1 cellular context compared by ENCODE assay signal in the genomic region with DNA sequence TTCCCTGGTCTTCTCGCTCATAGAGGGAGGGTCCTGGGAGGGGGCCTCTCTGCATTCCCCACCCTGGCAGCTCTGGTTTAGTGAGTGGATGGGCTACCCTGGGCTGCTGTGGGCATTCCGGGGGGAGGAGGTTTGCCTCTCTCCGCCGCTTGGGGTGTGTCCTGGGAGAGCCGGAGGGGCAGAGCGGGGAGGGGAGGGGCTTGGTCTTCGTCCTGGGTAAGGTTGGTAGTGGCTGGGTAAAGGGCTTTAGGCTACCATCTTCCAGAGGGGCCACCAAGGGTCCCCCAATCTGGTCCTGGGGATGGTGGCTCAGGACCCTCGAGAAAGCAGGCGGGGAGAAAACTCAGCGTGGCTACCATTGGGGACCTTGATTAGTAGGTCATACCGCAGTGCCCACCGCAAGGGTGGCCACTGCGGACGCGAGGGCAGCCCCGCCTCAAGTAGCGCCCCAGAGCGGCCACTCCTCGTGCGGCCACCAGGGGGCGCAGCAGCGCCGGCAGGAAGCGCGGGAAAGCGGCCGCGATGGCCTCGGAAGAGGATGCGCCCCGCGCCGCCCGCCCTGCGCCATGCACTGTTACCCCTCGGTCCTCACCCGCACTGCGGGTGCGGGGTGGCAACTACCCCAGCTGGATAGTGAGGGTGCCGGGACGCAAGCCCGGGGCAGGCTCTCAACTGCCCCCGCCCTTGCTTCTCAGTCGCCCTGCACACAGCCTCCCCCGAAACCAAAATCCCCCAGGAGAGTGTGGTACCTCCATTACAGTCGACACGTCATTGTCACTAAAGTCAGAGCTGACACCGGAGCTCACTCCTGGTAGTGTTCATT.
A peak's percentile ranks its signal among the peaks of the same experiment; 100 is the strongest.
TF ChIP-seq lines count a peak whose summit lies in the region.

No MANE protein-coding gene starts in this region.

TF ChIP-seq in K562, 482 proteins besides CTCF, POLR2A, EP300 and RAD21 (continued from another document and continues in another):
- TF ChIP-seq, protein P1, sequence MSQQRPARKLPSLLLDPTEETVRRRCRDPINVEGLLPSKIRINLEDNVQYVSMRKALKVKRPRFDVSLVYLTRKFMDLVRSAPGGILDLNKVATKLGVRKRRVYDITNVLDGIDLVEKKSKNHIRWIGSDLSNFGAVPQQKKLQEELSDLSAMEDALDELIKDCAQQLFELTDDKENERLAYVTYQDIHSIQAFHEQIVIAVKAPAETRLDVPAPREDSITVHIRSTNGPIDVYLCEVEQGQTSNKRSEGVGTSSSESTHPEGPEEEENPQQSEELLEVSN (IDR thresholded peaks at IDR 0.05; ENCODE audit: borderline replicate concordance in 1 of 2, extremely low read depth in 1 of 2, insufficient read depth in 1 of 2, insufficient read length in 1 of 2, low read depth in 1 of 2, low read length in 1 of 2, poor library complexity in 1 of 2, severe bottlenecking in 1 of 2) = peak; percentile 99 to 100
- TF ChIP-seq XRCC5 (IDR thresholded peaks at IDR 0.05; ENCODE audit: low read depth, low read length) (peak; percentile 92; the same call in 1 of the 2 replicates), SMAD3 (CRISPR knock-in tag; conservative IDR thresholded peaks at IDR 0.05) (0 out of 2 replicates have a peak, but pooled peaks have one; percentile 9), CBX1 (IDR thresholded peaks at IDR 0.05; ENCODE audit: low read depth) (0 out of 2 replicates have a peak, but pooled peaks have one; percentile 45), RNF2 (IDR thresholded peaks at IDR 0.05) (peak; percentile 80), ZNF395 (CRISPR knock-in tag; IDR thresholded peaks at IDR 0.05) (0 out of 2 replicates have a peak, but pooled peaks have one; percentile 24), ZBTB1 (CRISPR knock-in tag; IDR thresholded peaks at IDR 0.05; ENCODE audit: borderline replicate concordance, low read depth) (peak; percentile 94), ZNF707 (CRISPR knock-in tag; conservative IDR thresholded peaks at IDR 0.05) (no peak), CTBP1 (IDR thresholded peaks at IDR 0.05; ENCODE audit: borderline replicate concordance) (peak; percentile 93), ZNF24 (IDR thresholded peaks at IDR 0.05) (0 out of 2 replicates have a peak, but pooled peaks have one; percentile 35), ZNF354B (CRISPR knock-in tag; IDR thresholded peaks at IDR 0.05) (no peak), ELF4 (CRISPR knock-in tag; IDR thresholded peaks at IDR 0.05) (no peak), NR1H2 (CRISPR knock-in tag; IDR thresholded peaks at IDR 0.05) (0 out of 2 replicates have a peak, but pooled peaks have one; percentile 88), ESRRA (IDR thresholded peaks at IDR 0.05; ENCODE audit: borderline replicate concordance, low read depth) (peak; percentile 20; the same call in 1 of the 2 replicates), YY1 (IDR thresholded peaks at IDR 0.05; ENCODE audit: borderline replicate concordance in 1 of 3, control insufficient read depth in 1 of 3, extremely low read depth in 1 of 3, insufficient read depth in 3 of 3, insufficient read length in 1 of 3, insufficient replicate concordance in 2 of 3, low read depth in 1 of 3, low read length in 2 of 3) (peak in 2 of 3 experiments; percentile 74 to 76), ZNF76 (CRISPR knock-in tag; IDR thresholded peaks at IDR 0.05; ENCODE audit: borderline replicate concordance) (0 out of 2 replicates have a peak, but pooled peaks have one; percentile 17), POLR2G (IDR thresholded peaks at IDR 0.05; ENCODE audit: low read depth, low read length) (peak; percentile 35; the same call in 1 of the 2 replicates)
- TF ChIP-seq, protein P2, sequence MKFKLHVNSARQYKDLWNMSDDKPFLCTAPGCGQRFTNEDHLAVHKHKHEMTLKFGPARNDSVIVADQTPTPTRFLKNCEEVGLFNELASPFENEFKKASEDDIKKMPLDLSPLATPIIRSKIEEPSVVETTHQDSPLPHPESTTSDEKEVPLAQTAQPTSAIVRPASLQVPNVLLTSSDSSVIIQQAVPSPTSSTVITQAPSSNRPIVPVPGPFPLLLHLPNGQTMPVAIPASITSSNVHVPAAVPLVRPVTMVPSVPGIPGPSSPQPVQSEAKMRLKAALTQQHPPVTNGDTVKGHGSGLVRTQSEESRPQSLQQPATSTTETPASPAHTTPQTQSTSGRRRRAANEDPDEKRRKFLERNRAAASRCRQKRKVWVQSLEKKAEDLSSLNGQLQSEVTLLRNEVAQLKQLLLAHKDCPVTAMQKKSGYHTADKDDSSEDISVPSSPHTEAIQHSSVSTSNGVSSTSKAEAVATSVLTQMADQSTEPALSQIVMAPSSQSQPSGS (CRISPR knock-in tag; IDR thresholded peaks at IDR 0.05) = peak; percentile 17; the same call in 1 of the 2 replicates
- TF ChIP-seq, protein P3, sequence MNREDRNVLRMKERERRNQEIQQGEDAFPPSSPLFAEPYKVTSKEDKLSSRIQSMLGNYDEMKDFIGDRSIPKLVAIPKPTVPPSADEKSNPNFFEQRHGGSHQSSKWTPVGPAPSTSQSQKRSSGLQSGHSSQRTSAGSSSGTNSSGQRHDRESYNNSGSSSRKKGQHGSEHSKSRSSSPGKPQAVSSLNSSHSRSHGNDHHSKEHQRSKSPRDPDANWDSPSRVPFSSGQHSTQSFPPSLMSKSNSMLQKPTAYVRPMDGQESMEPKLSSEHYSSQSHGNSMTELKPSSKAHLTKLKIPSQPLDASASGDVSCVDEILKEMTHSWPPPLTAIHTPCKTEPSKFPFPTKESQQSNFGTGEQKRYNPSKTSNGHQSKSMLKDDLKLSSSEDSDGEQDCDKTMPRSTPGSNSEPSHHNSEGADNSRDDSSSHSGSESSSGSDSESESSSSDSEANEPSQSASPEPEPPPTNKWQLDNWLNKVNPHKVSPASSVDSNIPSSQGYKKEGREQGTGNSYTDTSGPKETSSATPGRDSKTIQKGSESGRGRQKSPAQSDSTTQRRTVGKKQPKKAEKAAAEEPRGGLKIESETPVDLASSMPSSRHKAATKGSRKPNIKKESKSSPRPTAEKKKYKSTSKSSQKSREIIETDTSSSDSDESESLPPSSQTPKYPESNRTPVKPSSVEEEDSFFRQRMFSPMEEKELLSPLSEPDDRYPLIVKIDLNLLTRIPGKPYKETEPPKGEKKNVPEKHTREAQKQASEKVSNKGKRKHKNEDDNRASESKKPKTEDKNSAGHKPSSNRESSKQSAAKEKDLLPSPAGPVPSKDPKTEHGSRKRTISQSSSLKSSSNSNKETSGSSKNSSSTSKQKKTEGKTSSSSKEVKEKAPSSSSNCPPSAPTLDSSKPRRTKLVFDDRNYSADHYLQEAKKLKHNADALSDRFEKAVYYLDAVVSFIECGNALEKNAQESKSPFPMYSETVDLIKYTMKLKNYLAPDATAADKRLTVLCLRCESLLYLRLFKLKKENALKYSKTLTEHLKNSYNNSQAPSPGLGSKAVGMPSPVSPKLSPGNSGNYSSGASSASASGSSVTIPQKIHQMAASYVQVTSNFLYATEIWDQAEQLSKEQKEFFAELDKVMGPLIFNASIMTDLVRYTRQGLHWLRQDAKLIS (CRISPR knock-in tag; IDR thresholded peaks at IDR 0.05) = 0 out of 2 replicates have a peak, but pooled peaks have one; percentile 55
- TF ChIP-seq, protein P4, sequence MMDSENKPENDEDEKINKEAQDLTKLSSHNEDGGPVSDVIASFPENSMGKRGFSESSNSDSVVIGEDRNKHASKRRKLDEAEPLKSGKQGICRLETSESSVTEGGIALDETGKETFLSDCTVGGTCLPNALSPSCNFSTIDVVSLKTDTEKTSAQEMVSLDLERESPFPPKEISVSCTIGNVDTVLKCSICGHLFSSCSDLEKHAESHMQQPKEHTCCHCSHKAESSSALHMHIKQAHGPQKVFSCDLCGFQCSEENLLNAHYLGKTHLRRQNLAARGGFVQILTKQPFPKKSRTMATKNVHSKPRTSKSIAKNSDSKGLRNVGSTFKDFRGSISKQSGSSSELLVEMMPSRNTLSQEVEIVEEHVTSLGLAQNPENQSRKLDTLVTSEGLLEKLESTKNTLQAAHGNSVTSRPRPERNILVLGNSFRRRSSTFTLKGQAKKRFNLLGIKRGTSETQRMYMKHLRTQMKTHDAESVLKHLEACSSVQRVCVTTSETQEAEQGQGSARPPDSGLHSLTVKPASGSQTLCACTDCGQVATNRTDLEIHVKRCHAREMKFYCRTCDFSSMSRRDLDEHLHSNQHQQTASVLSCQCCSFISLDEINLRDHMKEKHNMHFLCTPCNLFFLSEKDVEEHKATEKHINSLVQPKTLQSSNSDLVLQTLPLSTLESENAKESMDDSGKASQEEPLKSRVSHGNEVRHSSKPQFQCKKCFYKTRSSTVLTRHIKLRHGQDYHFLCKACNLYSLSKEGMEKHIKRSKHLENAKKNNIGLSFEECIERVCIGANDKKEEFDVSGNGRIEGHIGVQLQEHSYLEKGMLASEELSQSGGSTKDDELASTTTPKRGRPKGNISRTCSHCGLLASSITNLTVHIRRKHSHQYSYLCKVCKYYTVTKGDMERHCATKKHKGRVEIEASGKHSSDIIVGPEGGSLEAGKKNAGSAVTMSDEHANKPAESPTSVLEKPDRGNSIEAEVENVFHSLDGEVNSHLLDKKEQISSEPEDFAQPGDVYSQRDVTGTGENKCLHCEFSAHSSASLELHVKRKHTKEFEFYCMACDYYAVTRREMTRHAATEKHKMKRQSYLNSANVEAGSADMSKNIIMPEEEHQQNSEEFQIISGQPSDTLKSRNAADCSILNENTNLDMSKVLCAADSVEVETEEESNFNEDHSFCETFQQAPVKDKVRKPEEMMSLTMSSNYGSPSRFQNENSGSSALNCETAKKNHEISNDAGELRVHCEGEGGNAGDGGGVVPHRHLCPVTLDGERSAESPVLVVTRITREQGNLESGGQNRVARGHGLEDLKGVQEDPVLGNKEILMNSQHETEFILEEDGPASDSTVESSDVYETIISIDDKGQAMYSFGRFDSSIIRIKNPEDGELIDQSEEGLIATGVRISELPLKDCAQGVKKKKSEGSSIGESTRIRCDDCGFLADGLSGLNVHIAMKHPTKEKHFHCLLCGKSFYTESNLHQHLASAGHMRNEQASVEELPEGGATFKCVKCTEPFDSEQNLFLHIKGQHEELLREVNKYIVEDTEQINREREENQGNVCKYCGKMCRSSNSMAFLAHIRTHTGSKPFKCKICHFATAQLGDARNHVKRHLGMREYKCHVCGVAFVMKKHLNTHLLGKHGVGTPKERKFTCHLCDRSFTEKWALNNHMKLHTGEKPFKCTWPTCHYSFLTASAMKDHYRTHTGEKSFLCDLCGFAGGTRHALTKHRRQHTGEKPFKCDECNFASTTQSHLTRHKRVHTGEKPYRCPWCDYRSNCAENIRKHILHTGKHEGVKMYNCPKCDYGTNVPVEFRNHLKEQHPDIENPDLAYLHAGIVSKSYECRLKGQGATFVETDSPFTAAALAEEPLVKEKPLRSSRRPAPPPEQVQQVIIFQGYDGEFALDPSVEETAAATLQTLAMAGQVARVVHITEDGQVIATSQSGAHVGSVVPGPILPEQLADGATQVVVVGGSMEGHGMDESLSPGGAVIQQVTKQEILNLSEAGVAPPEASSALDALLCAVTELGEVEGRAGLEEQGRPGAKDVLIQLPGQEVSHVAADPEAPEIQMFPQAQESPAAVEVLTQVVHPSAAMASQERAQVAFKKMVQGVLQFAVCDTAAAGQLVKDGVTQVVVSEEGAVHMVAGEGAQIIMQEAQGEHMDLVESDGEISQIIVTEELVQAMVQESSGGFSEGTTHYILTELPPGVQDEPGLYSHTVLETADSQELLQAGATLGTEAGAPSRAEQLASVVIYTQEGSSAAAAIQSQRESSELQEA (IDR thresholded peaks at IDR 0.05; ENCODE audit: low read depth) = no peak
- TF ChIP-seq, protein P5, sequence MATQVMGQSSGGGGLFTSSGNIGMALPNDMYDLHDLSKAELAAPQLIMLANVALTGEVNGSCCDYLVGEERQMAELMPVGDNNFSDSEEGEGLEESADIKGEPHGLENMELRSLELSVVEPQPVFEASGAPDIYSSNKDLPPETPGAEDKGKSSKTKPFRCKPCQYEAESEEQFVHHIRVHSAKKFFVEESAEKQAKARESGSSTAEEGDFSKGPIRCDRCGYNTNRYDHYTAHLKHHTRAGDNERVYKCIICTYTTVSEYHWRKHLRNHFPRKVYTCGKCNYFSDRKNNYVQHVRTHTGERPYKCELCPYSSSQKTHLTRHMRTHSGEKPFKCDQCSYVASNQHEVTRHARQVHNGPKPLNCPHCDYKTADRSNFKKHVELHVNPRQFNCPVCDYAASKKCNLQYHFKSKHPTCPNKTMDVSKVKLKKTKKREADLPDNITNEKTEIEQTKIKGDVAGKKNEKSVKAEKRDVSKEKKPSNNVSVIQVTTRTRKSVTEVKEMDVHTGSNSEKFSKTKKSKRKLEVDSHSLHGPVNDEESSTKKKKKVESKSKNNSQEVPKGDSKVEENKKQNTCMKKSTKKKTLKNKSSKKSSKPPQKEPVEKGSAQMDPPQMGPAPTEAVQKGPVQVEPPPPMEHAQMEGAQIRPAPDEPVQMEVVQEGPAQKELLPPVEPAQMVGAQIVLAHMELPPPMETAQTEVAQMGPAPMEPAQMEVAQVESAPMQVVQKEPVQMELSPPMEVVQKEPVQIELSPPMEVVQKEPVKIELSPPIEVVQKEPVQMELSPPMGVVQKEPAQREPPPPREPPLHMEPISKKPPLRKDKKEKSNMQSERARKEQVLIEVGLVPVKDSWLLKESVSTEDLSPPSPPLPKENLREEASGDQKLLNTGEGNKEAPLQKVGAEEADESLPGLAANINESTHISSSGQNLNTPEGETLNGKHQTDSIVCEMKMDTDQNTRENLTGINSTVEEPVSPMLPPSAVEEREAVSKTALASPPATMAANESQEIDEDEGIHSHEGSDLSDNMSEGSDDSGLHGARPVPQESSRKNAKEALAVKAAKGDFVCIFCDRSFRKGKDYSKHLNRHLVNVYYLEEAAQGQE (CRISPR knock-in tag; IDR thresholded peaks at IDR 0.05; ENCODE audit: low read depth) = peak; percentile 67; the same call in 1 of the 2 replicates
- TF ChIP-seq, protein P6, sequence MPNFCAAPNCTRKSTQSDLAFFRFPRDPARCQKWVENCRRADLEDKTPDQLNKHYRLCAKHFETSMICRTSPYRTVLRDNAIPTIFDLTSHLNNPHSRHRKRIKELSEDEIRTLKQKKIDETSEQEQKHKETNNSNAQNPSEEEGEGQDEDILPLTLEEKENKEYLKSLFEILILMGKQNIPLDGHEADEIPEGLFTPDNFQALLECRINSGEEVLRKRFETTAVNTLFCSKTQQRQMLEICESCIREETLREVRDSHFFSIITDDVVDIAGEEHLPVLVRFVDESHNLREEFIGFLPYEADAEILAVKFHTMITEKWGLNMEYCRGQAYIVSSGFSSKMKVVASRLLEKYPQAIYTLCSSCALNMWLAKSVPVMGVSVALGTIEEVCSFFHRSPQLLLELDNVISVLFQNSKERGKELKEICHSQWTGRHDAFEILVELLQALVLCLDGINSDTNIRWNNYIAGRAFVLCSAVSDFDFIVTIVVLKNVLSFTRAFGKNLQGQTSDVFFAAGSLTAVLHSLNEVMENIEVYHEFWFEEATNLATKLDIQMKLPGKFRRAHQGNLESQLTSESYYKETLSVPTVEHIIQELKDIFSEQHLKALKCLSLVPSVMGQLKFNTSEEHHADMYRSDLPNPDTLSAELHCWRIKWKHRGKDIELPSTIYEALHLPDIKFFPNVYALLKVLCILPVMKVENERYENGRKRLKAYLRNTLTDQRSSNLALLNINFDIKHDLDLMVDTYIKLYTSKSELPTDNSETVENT (CRISPR knock-in tag; IDR thresholded peaks at IDR 0.05) = peak; percentile 47; the same call in 1 of the 2 replicates
